ENCODE assay signal across 31 cellular contexts in the genomic region with DNA sequence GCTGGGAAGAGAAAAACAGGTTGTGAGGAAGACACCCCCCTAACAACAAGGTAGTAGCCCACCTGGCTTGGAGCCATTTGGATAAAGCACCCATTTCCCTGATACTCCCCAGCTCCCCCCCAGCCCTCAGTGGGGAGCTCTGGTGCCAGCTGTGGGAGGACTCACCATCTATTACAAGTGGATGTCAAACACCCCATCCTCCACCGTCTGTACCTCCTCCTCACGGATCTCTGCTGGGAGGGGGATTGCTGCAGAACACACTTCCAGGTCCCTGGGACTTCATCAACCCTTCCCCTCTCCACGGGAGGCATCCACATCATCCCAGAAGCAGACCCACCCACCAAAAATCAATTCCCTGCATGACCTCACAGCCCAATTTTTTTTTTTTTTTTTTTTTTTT.
"Had no signal": no experiment of that assay in that cellular context is flagged by ENCODE, and none has a peak within 500 bp of the region (broad histone marks: within the 10 kb centered on the region; RNA-seq: fewer than 3 reads in every experiment).

No MANE protein-coding gene starts in this region.

- H3K27ac Mint-ChIP-seq: activated naive CD4-positive, alpha-beta T cell treated with anti-CD3 and anti-CD28 coated beads, Interleukin-2, amount 10 ng/mL, durations not matched to agents 7 days and 5 days; activated naive CD8-positive, alpha-beta T cell treated with anti-CD3 and anti-CD28 coated beads, Interleukin-2, amount 10 ng/mL, durations not matched to agents 7 days and 5 days; activated T-helper 1 cell treated with anti-CD3 and anti-CD28 coated beads, Interleukin-12 subunit alpha, Interleukin-12 subunit beta, Interleukin-2, Interleukin-4 antibody, amounts not matched to agents 30 ng/mL and 10 ng/mL and 1 ng/mL, durations not matched to agents 14 hours and 24 hours and 36 hours; endodermal cell; natural killer cell treated with Interleukin-12 subunit alpha and Interleukin-12 subunit beta and Interleukin-15 and Interleukin-18, amount 100 ng/mL, for 72 hours; stimulated activated memory B cell treated with anti-CD40 and anti-IgM and Interleukin-4, amounts not matched to agents 10 μg/mL and 1 μg/mL and 100 μg/mL, for 72 hours; stimulated activated naive CD8-positive, alpha-beta T cell treated with anti-CD3 and anti-CD28 coated beads, Interleukin-15, amount 100 ng/mL, for 72 hours; type B pancreatic cell had no signal

- H3K4me1 ChIP-seq: prostate gland had no signal

- H3K4me3 ChIP-seq: heart left ventricle, left ventricle myocardium inferior, lung, ovary, prostate gland, vagina had no signal

- ATAC-seq: esophagus mucosa; heart left ventricle; natural killer cell treated with Interleukin-12 subunit alpha and Interleukin-12 subunit beta and Interleukin-15 and Interleukin-18, amount 100 ng/mL, for 72 hours; sciatic nerve; stimulated activated memory B cell treated with anti-CD40 and anti-IgM and Interleukin-4, amounts not matched to agents 10 μg/mL and 1 μg/mL and 100 μg/mL, for 72 hours; stimulated activated naive CD8-positive, alpha-beta T cell treated with anti-CD3 and anti-CD28 coated beads, Interleukin-15, amount 100 ng/mL, for 72 hours had no signal

- H3K9me3 Mint-ChIP-seq: activated naive CD4-positive, alpha-beta T cell treated with anti-CD3 and anti-CD28 coated beads, Interleukin-2, amount 10 ng/mL, durations not matched to agents 7 days and 5 days; activated naive CD8-positive, alpha-beta T cell treated with anti-CD3 and anti-CD28 coated beads, Interleukin-2, amount 10 ng/mL, durations not matched to agents 7 days and 5 days; activated T-helper 1 cell treated with anti-CD3 and anti-CD28 coated beads, Interleukin-12 subunit alpha, Interleukin-12 subunit beta, Interleukin-2, Interleukin-4 antibody, amounts not matched to agents 30 ng/mL and 10 ng/mL and 1 ng/mL, durations not matched to agents 14 hours and 24 hours and 36 hours; endodermal cell; natural killer cell treated with Interleukin-12 subunit alpha and Interleukin-12 subunit beta and Interleukin-15 and Interleukin-18, amount 100 ng/mL, for 72 hours; stimulated activated memory B cell treated with anti-CD40 and anti-IgM and Interleukin-4, amounts not matched to agents 10 μg/mL and 1 μg/mL and 100 μg/mL, for 72 hours; stimulated activated naive CD8-positive, alpha-beta T cell treated with anti-CD3 and anti-CD28 coated beads, Interleukin-15, amount 100 ng/mL, for 72 hours; type B pancreatic cell had no signal

- H3K36me3 ChIP-seq: ovary, prostate gland, vagina had no signal

- FAIRE-seq: small intestine had no signal

- H3K27ac ChIP-seq: heart left ventricle, left ventricle myocardium inferior, ovary, prostate gland, vagina, VCaP had no signal

- DNase-seq: activated CD4-positive, alpha-beta T cell treated with anti-CD3 and anti-CD28 coated beads for 4 hours; activated CD4-positive, alpha-beta T cell treated with anti-CD3 and anti-CD28 coated beads, Interleukin-2, amount 50 U/mL, for 4 hours; activated gamma-delta T cell; activated naive CD4-positive, alpha-beta T cell treated with anti-CD3 and anti-CD28 coated beads, Interleukin-2, amount 10 ng/mL, durations not matched to agents 7 days and 5 days; activated naive CD8-positive, alpha-beta T cell treated with anti-CD3 and anti-CD28 coated beads, Interleukin-2, amount 10 ng/mL, durations not matched to agents 7 days and 5 days; activated T-cell treated with anti-CD3 and anti-CD28 coated beads for 4 hours; central memory CD4-positive, alpha-beta T cell; endodermal cell; foreskin fibroblast; heart left ventricle; left ventricle myocardium inferior; mesendoderm; retina; small intestine; stimulated activated CD4-positive, alpha-beta T cell treated with anti-CD3 and anti-CD28 coated beads, Interleukin-1b, Interleukin-23, amount 100 ng/mL, for 48 hours; stimulated activated CD4-positive, alpha-beta T cell treated with anti-CD3 and anti-CD28 coated beads, Interleukin-4, amount 100 ng/mL, for 4 hours; stimulated activated CD8-positive, alpha-beta memory T cell treated with anti-CD3 and anti-CD28 coated beads, Interleukin-4, amount 100 ng/mL, for 48 hours; stimulated activated naive CD8-positive, alpha-beta T cell treated with anti-CD3 and anti-CD28 coated beads, Interleukin-15, amount 100 ng/mL, for 72 hours; substantia nigra had no signal

- H3K27me3 ChIP-seq: ovary, vagina had no signal

- H3K36me3 Mint-ChIP-seq: natural killer cell treated with Interleukin-12 subunit alpha and Interleukin-12 subunit beta and Interleukin-15 and Interleukin-18, amount 100 ng/mL, for 72 hours; type B pancreatic cell had no signal

- H3K9me3 ChIP-seq: heart left ventricle, left ventricle myocardium inferior, neutrophil, ovary, prostate gland, vagina had no signal

- H3K4me3 Mint-ChIP-seq: activated naive CD4-positive, alpha-beta T cell treated with anti-CD3 and anti-CD28 coated beads, Interleukin-2, amount 10 ng/mL, durations not matched to agents 7 days and 5 days; activated naive CD8-positive, alpha-beta T cell treated with anti-CD3 and anti-CD28 coated beads, Interleukin-2, amount 10 ng/mL, durations not matched to agents 7 days and 5 days; activated T-helper 1 cell treated with anti-CD3 and anti-CD28 coated beads, Interleukin-12 subunit alpha, Interleukin-12 subunit beta, Interleukin-2, Interleukin-4 antibody, amounts not matched to agents 30 ng/mL and 10 ng/mL and 1 ng/mL, durations not matched to agents 14 hours and 24 hours and 36 hours; endodermal cell; natural killer cell treated with Interleukin-12 subunit alpha and Interleukin-12 subunit beta and Interleukin-15 and Interleukin-18, amount 100 ng/mL, for 72 hours; stimulated activated memory B cell treated with anti-CD40 and anti-IgM and Interleukin-4, amounts not matched to agents 10 μg/mL and 1 μg/mL and 100 μg/mL, for 72 hours; stimulated activated naive CD8-positive, alpha-beta T cell treated with anti-CD3 and anti-CD28 coated beads, Interleukin-15, amount 100 ng/mL, for 72 hours had no signal
